8 cellular contexts compared by ENCODE assay signal in the genomic region with DNA sequence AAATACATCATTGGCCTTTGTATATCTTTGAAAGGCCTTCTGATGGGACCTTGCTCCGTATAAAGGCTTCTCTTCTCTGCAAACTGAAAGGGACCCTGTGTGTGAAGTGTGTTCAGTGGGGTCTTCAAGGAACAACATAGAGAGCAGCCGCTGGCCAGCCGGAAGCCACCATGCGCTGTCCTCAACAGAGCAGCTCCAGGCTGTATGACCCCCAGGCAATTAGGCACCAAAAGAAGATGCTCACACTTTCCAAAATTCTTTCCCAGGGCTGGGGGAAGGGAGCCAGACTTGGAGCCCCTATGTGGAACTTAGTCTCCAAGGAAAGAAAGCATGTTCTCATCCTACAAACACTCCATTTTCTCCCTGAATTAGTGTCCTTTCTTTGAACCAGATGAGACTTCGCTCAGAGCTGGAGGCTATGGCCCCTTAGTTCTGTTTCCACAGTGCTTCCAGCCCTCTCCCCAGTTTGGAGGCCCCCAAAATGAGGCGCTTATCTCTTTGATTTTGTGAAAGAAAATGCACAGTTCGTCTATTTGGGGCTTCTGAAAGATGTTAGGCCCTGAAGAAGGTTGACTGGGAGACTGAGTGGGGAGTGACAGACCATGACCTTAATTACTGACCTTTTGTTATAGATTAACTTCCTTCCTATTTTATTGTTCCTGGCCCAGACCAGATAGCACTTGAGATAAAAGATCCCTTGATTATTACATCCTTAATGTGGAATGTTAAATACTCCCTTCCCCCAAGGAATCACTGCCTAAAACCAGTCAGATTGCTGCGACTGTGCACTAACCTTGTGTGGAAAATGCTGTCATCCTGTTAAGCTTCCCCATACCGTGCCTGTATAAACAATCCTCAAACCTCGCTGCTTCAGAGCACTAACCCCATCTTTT.
DNase-seq lines count a peak whose midpoint lies in the region; ATAC-seq and TF ChIP-seq lines count a peak whose summit lies in the region.

No MANE protein-coding gene starts in this region.

- H3K4me1 Mint-ChIP-seq in chondrocyte (ENCODE audit: low read depth) = peaks cover 25% of the 10 kb centered on the region

- H3K36me3 Mint-ChIP-seq in chondrocyte (ENCODE audit: low read depth) = no peaks in the 10 kb centered on the region

- H3K79me2 ChIP-seq in mesendoderm (ENCODE audit: control insufficient read depth, insufficient read depth, low read length) = no peaks in the 10 kb centered on the region

- no peaks in the 10 kb centered on the region for H3K27me3 Mint-ChIP-seq in chondrocyte (ENCODE audit: low read depth)

- H3K4me3 Mint-ChIP-seq in chondrocyte (ENCODE audit: unreplicated experiment) = no peak overlapping the region

- H2BK5ac ChIP-seq in mesendoderm (ENCODE audit: low read length) = peak overlapping the region; percentile 56

- peak overlapping the region; percentile 68 for H3K56ac ChIP-seq in mesendoderm (ENCODE audit: low read length)

- H4K8ac ChIP-seq in mesendoderm (ENCODE audit: low read depth, low read length) = no peak overlapping the region

- H2BK120ac ChIP-seq in mesendoderm (ENCODE audit: low read depth, low read length) = no peak overlapping the region

- H3K4me3 ChIP-seq in mesendoderm (ENCODE audit: low read length) = no peak overlapping the region

- ATAC-seq in stimulated activated naive CD8-positive, alpha-beta T cell treated with anti-CD3 and anti-CD28 coated beads, Interleukin-15, Interleukin-2, amounts not matched to agents 100 U/mL and 50 U/mL, for 24 hours = no peak
- ATAC-seq in GM19351 (IDR thresholded peaks at IDR 0.05; ENCODE audit: unreplicated experiment) = no peak
- ATAC-seq in GM18909 (IDR thresholded peaks at IDR 0.05; ENCODE audit: poor library complexity, unreplicated experiment) = no peak

- H3K27ac Mint-ChIP-seq in chondrocyte (ENCODE audit: unreplicated experiment) = peak overlapping the region; percentile 77

- H4K5ac ChIP-seq in mesendoderm (ENCODE audit: low read length) = no peak overlapping the region

- peak; percentile 77 for DNase-seq in ACHN
- DNase-seq in HuH-7 (ENCODE audit: low spot score) = peak; percentile 26
- DNase-seq in chondrocyte (ENCODE audit: low spot score) = no peak
- DNase-seq in mesendoderm = peak; percentile 93
- DNase-seq in stimulated activated naive CD8-positive, alpha-beta T cell treated with anti-CD3 and anti-CD28 coated beads, Interleukin-15, Interleukin-2, amounts not matched to agents 100 U/mL and 50 U/mL, for 24 hours = no peak
- DNase-seq in DMS153 (lab: John Stamatoyannopoulos, UW) = no peak

- no peaks in the 10 kb centered on the region for H3K27me3 ChIP-seq in mesendoderm (ENCODE audit: insufficient read depth, low read length, poor library complexity)

- TF ChIP-seq CTCF in chondrocyte (IDR thresholded peaks at IDR 0.05) = no peak

- no peak overlapping the region for H2BK15ac ChIP-seq in mesendoderm (replicated peaks; ENCODE audit: low read depth)

- no peak overlapping the region for H2AK5ac ChIP-seq in mesendoderm (ENCODE audit: low read length)

- peak overlapping the region; percentile 93 for H3K18ac ChIP-seq in mesendoderm (ENCODE audit: low read length)

- no peaks in the 10 kb centered on the region for H3K79me1 ChIP-seq in mesendoderm (ENCODE audit: low read length)

- H3K4ac ChIP-seq in mesendoderm (ENCODE audit: low read depth, low read length) = no peak overlapping the region

- H3K9me3 Mint-ChIP-seq in chondrocyte (ENCODE audit: low read depth) = no peaks in the 10 kb centered on the region

- no peaks in the 10 kb centered on the region for H3K36me3 ChIP-seq in mesendoderm (ENCODE audit: control insufficient read depth, insufficient read depth, low read length)

- H3K23ac ChIP-seq in mesendoderm (ENCODE audit: low read length) = no peak overlapping the region

- in situ Hi-C loops in ACHN (cut with HindIII; ENCODE audit: low pct_ligation_motif_present, low pct_unique_long_range_greater_than_20kb, low sequenced_read_pairs) = no loop called here

- H3K4me1 ChIP-seq in mesendoderm (ENCODE audit: control insufficient read depth, low read depth, low read length) = peaks cover 9% of the 10 kb centered on the region

- no peak overlapping the region for H3K4me2 ChIP-seq in mesendoderm (ENCODE audit: low read length)

- H3K27ac ChIP-seq in mesendoderm (ENCODE audit: low read depth, low read length) = peak overlapping the region; percentile 72

- H3K9ac ChIP-seq in mesendoderm (ENCODE audit: low read length) = no peak overlapping the region

- no CpG with 5 or more reads among the region's 10 CpGs for WGBS in mesendoderm (ENCODE audit: extremely low coverage, insufficient coverage, low lambda C conversion rate)

Comparison
In these comparisons a context has a peak if more than half of its experiments do, and no peak if none do; other contexts are left out.
1. DNase-seq: peak in ACHN (single experiment), HuH-7 (single experiment) and mesendoderm (single experiment); none in chondrocyte (single experiment), stimulated activated naive CD8-positive, alpha-beta T cell treated with anti-CD3 and anti-CD28 coated beads, Interleukin-15, Interleukin-2, amounts not matched to agents 100 U/mL and 50 U/mL, for 24 hours (single experiment) and DMS153 (single experiment).